ENCODE assay signal across 26 cellular contexts in the genomic region with DNA sequence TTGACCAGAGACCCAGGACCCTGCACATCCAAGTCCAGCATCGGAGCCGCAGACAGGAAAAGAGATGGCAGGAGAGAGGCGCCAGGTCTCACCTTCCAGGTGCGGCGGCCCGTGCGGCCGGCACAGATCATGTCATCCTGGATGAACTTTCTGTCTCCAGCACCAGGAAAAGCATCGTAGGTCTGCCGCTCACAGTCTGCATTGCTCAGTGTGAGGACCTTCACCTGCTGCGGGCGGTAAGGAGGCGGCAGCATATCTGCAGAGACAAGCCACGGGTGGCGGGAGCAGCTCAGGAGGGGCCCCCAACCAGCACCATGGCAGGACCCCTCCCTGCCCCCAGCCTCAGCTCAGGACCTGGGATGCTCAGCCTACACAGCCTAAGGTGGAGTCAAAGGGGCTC. TPM values are rescaled to one million over a fixed set of nuclear protein-coding genes. Genes with fewer than 3 reads are reported as not detected.
"Had no signal": no experiment of that assay in that cellular context is flagged by ENCODE, and none has a peak within 500 bp of the region (broad histone marks: within the 10 kb centered on the region; RNA-seq: fewer than 3 reads in every experiment).

No MANE protein-coding gene starts in this region.

- H3K9ac ChIP-seq: neural progenitor cell had no signal

- DNase-seq: naive thymus-derived CD4-positive, alpha-beta T cell; natural killer cell; nucleus accumbens; pancreas; retina; right lobe of liver; sigmoid colon; small intestine; stimulated activated CD4-positive, alpha-beta T cell treated with anti-CD3 and anti-CD28 coated beads, Interleukin-15, amount 100 ng/mL, for 24 hours; stimulated activated CD4-positive, alpha-beta T cell treated with anti-CD3 and anti-CD28 coated beads, Interleukin-2, amount 100 ng/mL, for 24 hours; stimulated activated CD4-positive, alpha-beta T cell treated with anti-CD3 and anti-CD28 coated beads, Interleukin-2, amount 100 ng/mL, for 48 hours; stimulated activated CD4-positive, alpha-beta T cell treated with anti-CD3 and anti-CD28 coated beads, Interleukin-4, amount 100 ng/mL, for 24 hours; stimulated activated naive B cell treated with anti-CD40 and anti-IgM and Interleukin-4, amounts not matched to agents 10 μg/mL and 1 μg/mL and 100 μg/mL, for 72 hours; stimulated activated naive CD4-positive, alpha-beta T cell treated with Interleukin-2 at 50 U/mL for 16 hours; stomach; thyroid gland; trophoblast cell had no signal

- H2AFZ ChIP-seq: neural progenitor cell had no signal

- H3K4me3 ChIP-seq: neural progenitor cell, pancreas, prostate gland, right atrium auricular region, right lobe of liver, sigmoid colon, stomach, thoracic aorta, thyroid gland, tibial nerve, upper lobe of left lung, vagina had no signal

- H3K27me3 ChIP-seq: neural progenitor cell, pancreas, right atrium auricular region, right lobe of liver, thyroid gland, vagina had no signal

- H3K4me1 ChIP-seq: pancreas, prostate gland, right lobe of liver had no signal

- H3K27ac ChIP-seq: neural progenitor cell, neutrophil, pancreas, prostate gland, right atrium auricular region, right lobe of liver, sigmoid colon, stomach, thoracic aorta, thyroid gland, tibial nerve, upper lobe of left lung, vagina had no signal

- H3K36me3 ChIP-seq: neural progenitor cell, neutrophil, pancreas, prostate gland, right atrium auricular region, right lobe of liver, sigmoid colon, stomach, thoracic aorta, thyroid gland, tibial nerve, upper lobe of left lung, vagina had no signal

- H3K9me3 ChIP-seq: neutrophil, pancreas, prostate gland, right atrium auricular region, right lobe of liver, sigmoid colon, stomach, thoracic aorta, thyroid gland, upper lobe of left lung, vagina had no signal

- H3K4me2 ChIP-seq: neural progenitor cell had no signal

RNA-seq across cellular contexts. Expression of a gene that starts 17.9 kb away (rescaled TPM):
- polyA plus RNA-seq: naive thymus-derived CD4-positive, alpha-beta T cell; neural cell had no signal

RNA-seq across cellular contexts. Expression of a gene that starts 33.3 kb away (rescaled TPM):
- polyA plus RNA-seq: naive thymus-derived CD4-positive, alpha-beta T cell; neural cell had no signal

RNA-seq across cellular contexts. Expression of a gene that starts 43.8 kb away (rescaled TPM):
- polyA plus RNA-seq: naive thymus-derived CD4-positive, alpha-beta T cell; neural cell had no signal

RNA-seq across cellular contexts. Expression of a gene that starts 48.7 kb away (rescaled TPM):
- polyA plus RNA-seq: naive thymus-derived CD4-positive, alpha-beta T cell; neural cell had no signal
